Comparison of ENCODE assay signal across 26 cellular contexts in genomic region chr2:170596576-170596975, GRCh38.
"Had no signal": no experiment of that assay in that cellular context is flagged by ENCODE, and none has a peak within 500 bp of the region (broad histone marks: within the 10 kb centered on the region; RNA-seq: fewer than 3 reads in every experiment).

No MANE protein-coding gene starts in this region.

- H3K4me3 Mint-ChIP-seq: activated CD4-positive, alpha-beta memory T cell treated with anti-CD3 and anti-CD28 coated beads, Interleukin-2, amount 10 ng/mL, durations not matched to agents 7 days and 5 days; activated CD4-positive, alpha-beta T cell treated with anti-CD3 and anti-CD28 coated beads, Interleukin-2, amount 10 ng/mL, durations not matched to agents 7 days and 5 days; activated naive CD8-positive, alpha-beta T cell; activated T-cell treated with anti-CD3 and anti-CD28 coated beads, Interleukin-2, amount 50 U/mL, for 24 hours; activated T-cell treated with anti-CD3 and anti-CD28 coated beads, Interleukin-2, amount 50 U/mL, for 72 hours; effector memory CD8-positive, alpha-beta T cell; WTC11 had no signal

- H3K27me3 Mint-ChIP-seq: activated T-cell treated with anti-CD3 and anti-CD28 coated beads, Interleukin-2, amount 50 U/mL, for 24 hours had no signal

- H3K4me1 ChIP-seq: esophagus squamous epithelium had no signal

- H3K4me1 Mint-ChIP-seq: activated CD4-positive, alpha-beta memory T cell treated with anti-CD3 and anti-CD28 coated beads, Interleukin-2, amount 10 ng/mL, durations not matched to agents 7 days and 5 days; activated CD4-positive, alpha-beta T cell treated with anti-CD3 and anti-CD28 coated beads, Interleukin-2, amount 10 ng/mL, durations not matched to agents 7 days and 5 days had no signal

- ATAC-seq: activated T-cell treated with anti-CD3 and anti-CD28 coated beads, Interleukin-2, amount 50 U/mL, for 72 hours; effector memory CD8-positive, alpha-beta T cell had no signal

- H3K27ac Mint-ChIP-seq: activated CD4-positive, alpha-beta memory T cell treated with anti-CD3 and anti-CD28 coated beads, Interleukin-2, amount 10 ng/mL, durations not matched to agents 7 days and 5 days; activated CD4-positive, alpha-beta T cell treated with anti-CD3 and anti-CD28 coated beads, Interleukin-2, amount 10 ng/mL, durations not matched to agents 7 days and 5 days; activated naive CD8-positive, alpha-beta T cell; activated T-cell treated with anti-CD3 and anti-CD28 coated beads, Interleukin-2, amount 50 U/mL, for 24 hours; activated T-cell treated with anti-CD3 and anti-CD28 coated beads, Interleukin-2, amount 50 U/mL, for 72 hours; effector memory CD8-positive, alpha-beta T cell; WTC11 had no signal

- H3K4me3 ChIP-seq: esophagus squamous epithelium had no signal

- H3K36me3 ChIP-seq: brain microvascular endothelial cell, esophagus squamous epithelium had no signal

- H3K9me3 Mint-ChIP-seq: activated CD4-positive, alpha-beta memory T cell treated with anti-CD3 and anti-CD28 coated beads, Interleukin-2, amount 10 ng/mL, durations not matched to agents 7 days and 5 days; activated CD4-positive, alpha-beta T cell treated with anti-CD3 and anti-CD28 coated beads, Interleukin-2, amount 10 ng/mL, durations not matched to agents 7 days and 5 days; activated T-cell treated with anti-CD3 and anti-CD28 coated beads, Interleukin-2, amount 50 U/mL, for 24 hours; activated T-cell treated with anti-CD3 and anti-CD28 coated beads, Interleukin-2, amount 50 U/mL, for 72 hours; effector memory CD8-positive, alpha-beta T cell; WTC11 had no signal

- DNase-seq: activated CD4-positive, alpha-beta memory T cell treated with anti-CD3 and anti-CD28 coated beads, Interleukin-2, amount 10 ng/mL, durations not matched to agents 7 days and 5 days; activated CD4-positive, alpha-beta T cell treated with anti-CD3 and anti-CD28 coated beads for 1 hour; activated CD4-positive, alpha-beta T cell treated with anti-CD3 and anti-CD28 coated beads for 4 hours; activated CD4-positive, alpha-beta T cell treated with anti-CD3 and anti-CD28 coated beads, Interleukin-2, amount 10 ng/mL, durations not matched to agents 7 days and 5 days; activated CD4-positive, alpha-beta T cell treated with anti-CD3 and anti-CD28 coated beads, Interleukin-2, amount 50 U/mL, for 4 hours; activated CD8-positive, alpha-beta memory T cell treated with anti-CD3 and anti-CD28 coated beads, Interleukin-2, amount 50 U/mL, for 48 hours; activated gamma-delta T cell treated with Interleukin-2 at 50 U/mL for 16 hours; activated naive CD4-positive, alpha-beta T cell treated with anti-CD3 and anti-CD28 coated beads, Interleukin-2, amount 50 U/mL, for 16 hours; activated naive CD4-positive, alpha-beta T cell treated with Interleukin-2 at 50 U/mL for 16 hours; activated T-cell treated with anti-CD3 and anti-CD28 coated beads for 4 hours; activated T-cell treated with anti-CD3 and anti-CD28 coated beads, Interleukin-2, amount 50 U/mL, for 24 hours; activated T-cell treated with anti-CD3 and anti-CD28 coated beads, Interleukin-2, amount 50 U/mL, for 72 hours; amniotic stem cell; anterior cingulate cortex; brain microvascular endothelial cell; caudate nucleus; cortex of kidney; dermis blood vessel endothelial cell; effector CD4-positive, alpha-beta T cell; effector memory CD8-positive, alpha-beta T cell; esophagus squamous epithelium; head of caudate nucleus; T-helper 2 cell had no signal

- H3K27me3 ChIP-seq: brain microvascular endothelial cell, esophagus squamous epithelium had no signal

- H3K9me3 ChIP-seq: esophagus squamous epithelium had no signal

- H3K36me3 Mint-ChIP-seq: activated naive CD8-positive, alpha-beta T cell; WTC11 had no signal

- H3K27ac ChIP-seq: brain microvascular endothelial cell, VCaP had no signal
